8 cellular contexts compared by ENCODE assay signal in genomic region chr19:1862424-1863307, GRCh38. TPM values are rescaled to one million over a fixed set of nuclear protein-coding genes. Genes with fewer than 3 reads are reported as not detected.
DNase-seq lines count a peak whose midpoint lies in the region; ATAC-seq and TF ChIP-seq lines count a peak whose summit lies in the region.

No MANE protein-coding gene starts in this region.

- CTCF ChIA-PET in naive thymus-derived CD4-positive, alpha-beta T cell (lab: Charles Lee): no interaction called here

- H3K27me3 ChIP-seq in duodenal mucosa (ENCODE audit: control insufficient read depth in 1 of 2, insufficient read depth in 2 of 2, low read length in 2 of 2) (no peaks in the 10 kb centered on the region), uterus (no peaks in the 10 kb centered on the region)
- H3K27me3 ChIP-seq in naive thymus-derived CD4-positive, alpha-beta T cell (ENCODE audit: control insufficient read depth in 2 of 2, insufficient read depth in 2 of 2, low read length in 2 of 2): no peaks in the 10 kb centered on the region

- no peaks in the 10 kb centered on the region for H3K27me3 Mint-ChIP-seq in naive thymus-derived CD4-positive, alpha-beta T cell

- TF ChIP-seq CTCF in WI38 (IDR thresholded peaks at IDR 0.05; ENCODE audit: low read depth, low read length): no peak
- TF ChIP-seq CTCF in uterus (IDR thresholded peaks at IDR 0.05): no peak

- peaks cover 6 to 46% (median 35%) of the 10 kb centered on the region in 7 donors for H3K4me1 Mint-ChIP-seq in naive thymus-derived CD4-positive, alpha-beta T cell

- H3K4me3 ChIP-seq in WI38 (ENCODE audit: low read depth, low read length) (peak overlapping the region; percentile 81), duodenal mucosa (ENCODE audit: low read depth in 1 of 2, low read length in 2 of 2) (peak overlapping the region; percentile 75 to 81), uterus (peak overlapping the region; percentile 50 to 68)
- peak overlapping the region; percentile 71 for H3K4me3 ChIP-seq in naive thymus-derived CD4-positive, alpha-beta T cell (ENCODE audit: low read length)

- H3K9ac ChIP-seq in duodenal mucosa (ENCODE audit: low read depth in 1 of 2, low read length in 2 of 2): peak overlapping the region; percentile 81 to 84

- peak overlapping the region; percentile 93 to 98 (median 97) for H3K27ac Mint-ChIP-seq in naive thymus-derived CD4-positive, alpha-beta T cell

- ATAC-seq in HG03571 (IDR thresholded peaks at IDR 0.05; ENCODE audit: unreplicated experiment) (peak; percentile 10), HG03095 (IDR thresholded peaks at IDR 0.05; ENCODE audit: unreplicated experiment) (no peak)
- no peak for ATAC-seq in naive thymus-derived CD4-positive, alpha-beta T cell

- intact Hi-C loops in naive thymus-derived CD4-positive, alpha-beta T cell (cut with micrococcal nuclease): loop anchor here (1.0 to 5.0 kb wide), 5 partner anchors 7 to 925 kb away; partner anchors contain the start of genes AP3D1 (in 1 of the 2), MKNK2 (in 1 of the 2) and THOP1 (in 1 of the 2)
- intact Hi-C loops in uterus (cut with DNase I; ENCODE audit: low total_unique reads): no loop called here

- H3K4me3 Mint-ChIP-seq in naive thymus-derived CD4-positive, alpha-beta T cell: peak overlapping the region; percentile 89 to 100 (median 93)

- H3K9me3 Mint-ChIP-seq in naive thymus-derived CD4-positive, alpha-beta T cell: peaks cover 0 to 2% (median 0%) of the 10 kb centered on the region in 11 donors

- peaks cover 42 to 46% of the 10 kb centered on the region in 2 donors for H3K4me1 ChIP-seq in duodenal mucosa (ENCODE audit: control insufficient read depth in 1 of 2, insufficient read depth in 2 of 2, low read length in 2 of 2)
- H3K4me1 ChIP-seq in naive thymus-derived CD4-positive, alpha-beta T cell (ENCODE audit: control insufficient read depth in 2 of 2, insufficient read depth in 2 of 2, low read length in 2 of 2): peaks cover 13 to 44% of the 10 kb centered on the region in 2 donors
- peaks cover 0 to 24% of the 10 kb centered on the region in 2 donors for H3K4me1 ChIP-seq in uterus

- no peak for TF ChIP-seq POLR2A in uterus (IDR thresholded peaks at IDR 0.05)

- H3K36me3 ChIP-seq in duodenal mucosa (ENCODE audit: control insufficient read depth in 1 of 2, insufficient read depth in 2 of 2, low read length in 2 of 2) (no peaks in the 10 kb centered on the region), uterus (no peaks in the 10 kb centered on the region)
- H3K36me3 ChIP-seq in naive thymus-derived CD4-positive, alpha-beta T cell (ENCODE audit: control insufficient read depth in 2 of 3, insufficient read depth in 3 of 3, low read length in 3 of 3): no peaks in the 10 kb centered on the region

- H3K27ac ChIP-seq in duodenal mucosa (ENCODE audit: low read depth, low read length) (peak overlapping the region; percentile 87), uterus (peak overlapping the region; percentile 27 to 83)
- peak overlapping the region; percentile 93 for H3K27ac ChIP-seq in naive thymus-derived CD4-positive, alpha-beta T cell (ENCODE audit: low read depth, low read length)

- peak; percentile 29 for DNase-seq in NK-92 treated with Interleukin-12 subunit alpha and Interleukin-12 subunit beta, amount 100 ng/mL, for 24 hours (lab: John Stamatoyannopoulos, UW)
- DNase-seq in NK-92 (lab: John Stamatoyannopoulos, UW; ENCODE audit: unreplicated experiment): no peak
- DNase-seq in naive thymus-derived CD4-positive, alpha-beta T cell: peak in 8 of 9 donors; percentile 61 to 82 (median 67)
- no peak for DNase-seq in uterus

- no peaks in the 10 kb centered on the region for H3K36me3 Mint-ChIP-seq in naive thymus-derived CD4-positive, alpha-beta T cell

- POLR2A ChIA-PET in naive thymus-derived CD4-positive, alpha-beta T cell (lab: Charles Lee): no interaction called here

- H3K9me3 ChIP-seq in duodenal mucosa (ENCODE audit: control insufficient read depth in 1 of 2, low read length in 2 of 2) (no peaks in the 10 kb centered on the region), uterus (no peaks in the 10 kb centered on the region)
- H3K9me3 ChIP-seq in naive thymus-derived CD4-positive, alpha-beta T cell (ENCODE audit: control insufficient read depth in 2 of 3, low read length in 3 of 3): no peaks in the 10 kb centered on the region

RNA-seq across cellular contexts. Expression of gene KLF16, which starts 0.7 kb away (rescaled TPM):
- total RNA-seq in naive thymus-derived CD4-positive, alpha-beta T cell: 10 to 100 TPM; 20.5 to 65.2 (median 21.1) TPM
- polyA plus RNA-seq in naive thymus-derived CD4-positive, alpha-beta T cell: under 1 TPM; 0.41 to 0.47 TPM
- total RNA-seq in uterus: 10 to 100 TPM in 1 of 4 donors, 1 to 10 TPM in 1, under 1 TPM in 1, not detected in 1; 0.26 to 17.7 (median 3.9) TPM

RNA-seq across cellular contexts. Expression of gene REXO1, which starts 14.4 kb away (rescaled TPM):
- total RNA-seq in naive thymus-derived CD4-positive, alpha-beta T cell: 10 to 100 TPM; 52.7 to 92.6 (median 73.1) TPM
- polyA plus RNA-seq in naive thymus-derived CD4-positive, alpha-beta T cell: 1 to 10 TPM; 5.4 to 9.6 TPM
- total RNA-seq in uterus: 10 to 100 TPM in 2 of 4 donors, 1 to 10 TPM in 2; 1.5 to 67.4 (median 25.1) TPM

RNA-seq across cellular contexts. Expression of gene ABHD17A, which starts 22.6 kb away (rescaled TPM):
- total RNA-seq in naive thymus-derived CD4-positive, alpha-beta T cell: 100 to 1,000 TPM in 4 of 5 experiments, 10 to 100 TPM in 1; 92.9 to 175 (median 127) TPM
- 100 to 1,000 TPM; 135 to 140 TPM for polyA plus RNA-seq in naive thymus-derived CD4-positive, alpha-beta T cell
- total RNA-seq in uterus: 100 to 1,000 TPM in 1 of 4 donors, 10 to 100 TPM in 3; 33.8 to 142 (median 63.7) TPM

RNA-seq across cellular contexts. Expression of gene ADAT3, which starts 42.5 kb away (rescaled TPM):
- total RNA-seq in naive thymus-derived CD4-positive, alpha-beta T cell: 10 to 100 TPM in 2 of 5 experiments, 1 to 10 TPM in 3; 3.5 to 13.5 (median 6.1) TPM
- polyA plus RNA-seq in naive thymus-derived CD4-positive, alpha-beta T cell: 1 to 10 TPM; 2.2 to 5.9 TPM
- 1 to 10 TPM; 1.0 to 5.5 (median 2.8) TPM for total RNA-seq in uterus

RNA-seq across cellular contexts. Expression of gene SCAMP4, which starts 42.5 kb away (rescaled TPM):
- total RNA-seq in naive thymus-derived CD4-positive, alpha-beta T cell: 10 to 100 TPM; 17.6 to 35.5 (median 23.0) TPM
- polyA plus RNA-seq in naive thymus-derived CD4-positive, alpha-beta T cell: 10 to 100 TPM; 11.8 to 12.8 TPM
- 10 to 100 TPM in 3 of 4 donors, 1 to 10 TPM in 1; 9.5 to 68.9 (median 28.0) TPM for total RNA-seq in uterus

Comparison
In these comparisons a context has a peak if more than half of its experiments do, and no peak if none do; other contexts are left out.
1. DNase-seq: peak in NK-92 treated with Interleukin-12 subunit alpha and Interleukin-12 subunit beta, amount 100 ng/mL, for 24 hours (single experiment) and naive thymus-derived CD4-positive, alpha-beta T cell (8 of 9); none in NK-92 (single experiment) and uterus (0 of 2).
2. Peak in every context shown above with its lines, with median percentiles within 50 percentile points of each other: H3K4me3 ChIP-seq and H3K27ac ChIP-seq.